Comparison of ENCODE assay signal across 12 cellular contexts in the genomic region with DNA sequence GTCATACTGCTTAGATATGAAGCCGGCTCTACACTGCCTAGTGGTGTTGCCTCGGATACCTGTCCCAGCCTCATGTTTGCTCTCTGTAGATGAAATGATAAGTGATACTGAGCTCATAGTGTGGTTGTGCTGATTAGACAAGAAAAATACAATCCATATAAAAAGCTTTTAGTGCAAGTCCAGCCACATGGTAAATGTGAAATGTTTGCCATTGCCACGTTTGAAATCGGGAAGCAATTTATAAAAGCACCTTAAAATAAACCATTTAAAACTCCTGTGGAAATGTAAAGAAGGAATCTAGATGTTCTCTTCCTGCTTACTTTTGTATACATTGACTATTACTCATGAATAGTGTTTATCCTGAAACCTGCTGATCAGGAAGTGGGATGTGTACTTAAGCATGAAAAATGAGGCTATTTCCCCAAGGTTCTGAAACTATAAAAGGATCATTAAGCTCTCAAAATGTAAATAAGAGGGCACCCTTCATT. TPM values are rescaled to one million over a fixed set of nuclear protein-coding genes. Genes with fewer than 3 reads are reported as not detected.
DNase-seq lines count a peak whose midpoint lies in the region; FAIRE-seq and TF ChIP-seq lines count a peak whose summit lies in the region.
"Had no signal": no experiment of that assay in that cellular context is flagged by ENCODE, and none has a peak within 500 bp of the region (broad histone marks: within the 10 kb centered on the region; RNA-seq: fewer than 3 reads in every experiment).

No MANE protein-coding gene starts in this region.

- DNase-seq in GM12891 (ENCODE audit: insufficient read length, low spot score), result no peak
- peak; percentile 38 to 86 for DNase-seq in NCI-H2081 (lab: John Stamatoyannopoulos, UW)
- peak; percentile 12 for DNase-seq in astrocyte of the spinal cord (ENCODE audit: low read depth, low spot score)
- no peak for DNase-seq in H54 (ENCODE audit: insufficient read length, low spot score)
- no peak for DNase-seq in T-helper 9 cell
- no peak for DNase-seq in frontal cortex (ENCODE audit: low spot score in 2 of 2)
- DNase-seq in NAMALWA (ENCODE audit: low spot score), result no peak
- DNase-seq: natural killer cell, T-helper 2 cell had no signal

- TF ChIP-seq POLR2A in GM12891 (IDR thresholded peaks at IDR 0.05; ENCODE audit: low read depth, low read length) (no peak), H54 (IDR thresholded peaks at IDR 0.05; ENCODE audit: low read depth, low read length) (no peak)

- H3K36me3 ChIP-seq in mucosa of rectum (ENCODE audit: control insufficient read depth in 2 of 2, insufficient read depth in 2 of 2, low read length in 2 of 2), result no peaks in the 10 kb centered on the region

- FAIRE-seq in GM12891 (lab: Jason Lieb, UNC) (no peak), H54 (lab: Jason Lieb, UNC) (no peak), frontal cortex (lab: Jason Lieb, UNC) (no peak)

- H3K9me3 ChIP-seq in mucosa of rectum (ENCODE audit: control insufficient read depth in 2 of 2, low read length in 2 of 2), result no peaks in the 10 kb centered on the region

- in situ Hi-C loops in astrocyte of the spinal cord (cut with HindIII; ENCODE audit: low sequenced_read_pairs), result no loop called here

- no peak overlapping the region for H3K9ac ChIP-seq in mucosa of rectum (ENCODE audit: low read depth in 1 of 2, low read length in 2 of 2)

- peak overlapping the region; percentile 43 to 78 for H3K27ac ChIP-seq in mucosa of rectum (ENCODE audit: low read depth in 2 of 2, low read length in 2 of 2)

- no peaks in the 10 kb centered on the region for H3K27me3 ChIP-seq in mucosa of rectum (ENCODE audit: control insufficient read depth in 2 of 2, insufficient read depth in 2 of 2, low read length in 2 of 2)

- no peak for TF ChIP-seq CTCF in astrocyte of the spinal cord (IDR thresholded peaks at IDR 0.05; ENCODE audit: low read depth, low read length)

- peaks cover 10 to 17% of the 10 kb centered on the region in 2 donors for H3K4me1 ChIP-seq in mucosa of rectum (ENCODE audit: control insufficient read depth in 2 of 2, insufficient read depth in 2 of 2, low read length in 2 of 2)

- H3K4me3 ChIP-seq in astrocyte of the spinal cord (ENCODE audit: low read depth, low read length) (no peak overlapping the region), mucosa of rectum (ENCODE audit: low read length in 2 of 2) (no peak overlapping the region)

TF ChIP-seq in GM12891, 5 proteins besides CTCF, POLR2A, EP300 and RAD21:
- TF ChIP-seq PAX5 (IDR thresholded peaks at IDR 0.05; ENCODE audit: insufficient read depth, low read length, severe bottlenecking) (no peak), SPI1 (IDR thresholded peaks at IDR 0.05; ENCODE audit: low read depth, low read length) (0 out of 2 replicates have a peak, but pooled peaks have one; percentile 12)

RNA-seq across cellular contexts. Expression of gene PBOV1, which starts 13.2 kb away (rescaled TPM):
- not detected for polyA plus RNA-seq in GM12891 (2012; ENCODE audit: low read depth, missing spikeins)
- not detected for total RNA-seq in frontal cortex
- total RNA-seq: natural killer cell, urinary bladder had no signal
- polyA plus RNA-seq: adipose tissue, urinary bladder had no signal

Comparison
In these comparisons a context has a peak if more than half of its experiments do, and no peak if none do; other contexts are left out.
1. DNase-seq: peak in NCI-H2081 (2 of 2) and astrocyte of the spinal cord (single experiment); none in GM12891 (single experiment), H54 (single experiment), T-helper 9 cell (single experiment), frontal cortex (0 of 2) and NAMALWA (single experiment).